In the genomic region with DNA sequence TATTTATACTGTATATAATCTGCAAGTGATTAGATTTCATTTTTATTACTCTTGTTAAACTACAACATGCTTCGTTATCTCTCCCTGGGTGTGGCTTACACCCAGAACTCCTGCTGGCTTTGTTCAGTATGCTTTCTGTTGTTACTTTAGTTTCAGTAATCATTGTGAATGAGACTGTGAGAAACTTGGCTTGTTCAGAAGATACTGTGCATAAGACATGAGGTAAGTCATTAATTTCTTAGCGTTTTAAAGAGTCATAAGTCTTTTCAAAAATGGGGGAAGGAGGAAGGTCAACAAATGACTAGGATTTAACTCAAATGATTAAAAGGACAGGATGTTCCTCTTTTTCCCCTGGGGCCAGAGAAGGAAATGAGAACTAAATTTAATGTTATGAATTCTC, we compare ENCODE assay signal across 10 cellular contexts. TPM values are rescaled to one million over a fixed set of nuclear protein-coding genes. Genes with fewer than 3 reads are reported as not detected.
DNase-seq lines count a peak whose midpoint lies in the region; ATAC-seq and TF ChIP-seq lines count a peak whose summit lies in the region.
"Had no signal": no experiment of that assay in that cellular context is flagged by ENCODE, and none has a peak within 500 bp of the region (broad histone marks: within the 10 kb centered on the region; RNA-seq: fewer than 3 reads in every experiment).

No MANE protein-coding gene starts in this region.

- peak overlapping the region; percentile 49 for H3K4me3 ChIP-seq in DOHH2 (ENCODE audit: low read length)
- H3K4me3 ChIP-seq in Karpas-422 (ENCODE audit: low read length) = no peak overlapping the region

- H3K9me2 ChIP-seq in DOHH2 (replicated peaks; ENCODE audit: control insufficient read depth, low read length) (no peaks in the 10 kb centered on the region), Karpas-422 (replicated peaks; ENCODE audit: insufficient read depth, low read length) (no peaks in the 10 kb centered on the region)

- H3K9ac ChIP-seq in Karpas-422 (ENCODE audit: low read length) = no peak overlapping the region

- H4K20me1 ChIP-seq in DOHH2 (ENCODE audit: control insufficient read depth, insufficient read depth, low read depth, low read length) (no peaks in the 10 kb centered on the region), Karpas-422 (ENCODE audit: insufficient read depth, low read depth, low read length) (no peaks in the 10 kb centered on the region)

- DNase-seq in Karpas-422 (peak; percentile 41), foreskin keratinocyte (no peak), ecto neural progenitor cell (ENCODE audit: low spot score) (no peak), NCI-H748 treated with DMSO at 0.1 percent for 48 hours (lab: John Stamatoyannopoulos, UW) (no peak)
- no peak for DNase-seq in stimulated activated naive CD4-positive, alpha-beta T cell (lab: John Stamatoyannopoulos, UW)
- DNase-seq: activated naive CD4-positive, alpha-beta T cell treated with anti-CD3 and anti-CD28 coated beads, Interleukin-2, amount 50 U/mL, for 16 hours; NCI-H1694 treated with DMSO at 0.1 percent for 48 hours had no signal

- H3K79me2 ChIP-seq in DOHH2 (ENCODE audit: control insufficient read depth, low read length) (no peaks in the 10 kb centered on the region), Karpas-422 (ENCODE audit: low read length) (no peaks in the 10 kb centered on the region)

- H3K4me2 ChIP-seq in DOHH2 (ENCODE audit: low read length) (peak overlapping the region; percentile 70), Karpas-422 (ENCODE audit: low read depth, low read length, poor library complexity, severe bottlenecking) (no peak overlapping the region)

- H3F3A ChIP-seq in DOHH2 (ENCODE audit: control insufficient read depth, insufficient read depth) = no peaks in the 10 kb centered on the region

- H3K27me3 ChIP-seq in DOHH2 (ENCODE audit: control insufficient read depth, low read length) (no peaks in the 10 kb centered on the region), Karpas-422 (ENCODE audit: low read length) (no peaks in the 10 kb centered on the region), foreskin keratinocyte (no peaks in the 10 kb centered on the region)

- peak overlapping the region; percentile 41 for H3K27ac ChIP-seq in DOHH2 (ENCODE audit: low read depth, low read length)
- H3K27ac ChIP-seq in Karpas-422 (ENCODE audit: low read length) = no peak overlapping the region
- peak overlapping the region; percentile 44 for H3K27ac ChIP-seq in foreskin keratinocyte

- no peaks in the 10 kb centered on the region for H3K9me3 ChIP-seq in DOHH2 (ENCODE audit: control insufficient read depth, insufficient read depth, low read length)
- H3K9me3 ChIP-seq in Karpas-422 (ENCODE audit: low read length) = no peaks in the 10 kb centered on the region

- H3K4me1 ChIP-seq in DOHH2 (ENCODE audit: control insufficient read depth, low read length) (peaks cover 38% of the 10 kb centered on the region), Karpas-422 (ENCODE audit: low read length) (peaks cover 10% of the 10 kb centered on the region), foreskin keratinocyte (peaks cover 10% of the 10 kb centered on the region)

- peak; percentile 77 for ATAC-seq in GM21723 (IDR thresholded peaks at IDR 0.05; ENCODE audit: unreplicated experiment)
- peak; percentile 74 for ATAC-seq in foreskin keratinocyte
- ATAC-seq in HG03097 (IDR thresholded peaks at IDR 0.05; ENCODE audit: low FRiP score, unreplicated experiment) = no peak

- H3K36me3 ChIP-seq in DOHH2 (ENCODE audit: control insufficient read depth, low read length) (no peaks in the 10 kb centered on the region), Karpas-422 (ENCODE audit: insufficient read depth, low read length) (no peaks in the 10 kb centered on the region)

- TF ChIP-seq CTCF in DOHH2 (IDR thresholded peaks at IDR 0.05; ENCODE audit: low read depth, low read length, poor library complexity, severe bottlenecking) (no peak), foreskin keratinocyte (conservative IDR thresholded peaks at IDR 0.05) (no peak)

- H2AFZ ChIP-seq in Karpas-422 (ENCODE audit: low read length) = no peak overlapping the region

RNA-seq across cellular contexts. Expression of gene ADD3, which starts 11.6 kb away (rescaled TPM):
- 15.4 and 16.5 TPM in 2 replicates for total RNA-seq in Karpas-422 (2014; rRNA removed; shearing (Covaris generic); ENCODE audit: low replicate concordance)
- total RNA-seq in foreskin keratinocyte = 30.2 and 30.3 TPM in 2 replicates
- 5.6 and 7.1 TPM in 2 replicates for polyA plus RNA-seq in foreskin keratinocyte
